ENCODE assay signal across 33 cellular contexts in genomic region chr3:159250961-159251360, GRCh38.
"Had no signal": no experiment of that assay in that cellular context is flagged by ENCODE, and none has a peak within 500 bp of the region (broad histone marks: within the 10 kb centered on the region; RNA-seq: fewer than 3 reads in every experiment).

No MANE protein-coding gene starts in this region.

- DNase-seq: activated CD4-positive, alpha-beta memory T cell treated with anti-CD3 and anti-CD28 coated beads for 36 hours; activated CD4-positive, alpha-beta T cell treated with anti-CD3 and anti-CD28 coated beads for 4 hours; activated CD4-positive, alpha-beta T cell treated with anti-CD3 and anti-CD28 coated beads, Interleukin-2, amount 50 U/mL, for 1 hour; activated CD4-positive, CD25-positive, alpha-beta regulatory T cell treated with anti-CD3 and anti-CD28 coated beads, Interleukin-2, amount 50 U/mL, for 72 hours; activated CD8-positive, alpha-beta memory T cell treated with anti-CD3 and anti-CD28 coated beads, Interleukin-2, amount 50 U/mL, for 4 hours; activated naive CD4-positive, alpha-beta T cell treated with anti-CD3 and anti-CD28 coated beads, Interleukin-2, amount 10 ng/mL, durations not matched to agents 7 days and 5 days; activated naive CD8-positive, alpha-beta T cell treated with anti-CD3 and anti-CD28 coated beads, Interleukin-2, amount 50 U/mL, for 24 hours; activated T-cell treated with anti-CD3 and anti-CD28 coated beads for 4 hours; activated T-cell treated with anti-CD3 and anti-CD28 coated beads, Interleukin-2, amount 50 U/mL, for 4 hours; anterior cingulate cortex; brain microvascular endothelial cell; central memory CD4-positive, alpha-beta T cell; MG63; NCI-H1048; NCI-H1105 treated with DMSO at 0.1 percent for 48 hours; NCI-H1436; NCI-H1694; NCI-H2029; NCI-H510A; NCI-H526; NCI-H748 treated with DMSO at 0.1 percent for 48 hours; NK-92 treated with Interleukin-12 subunit alpha and Interleukin-12 subunit beta, amount 100 ng/mL, for 24 hours; PC-3; Peyer's patch; RPMI8226; SHP77 treated with DMSO at 0.1 percent for 48 hours; SK-N-SH had no signal

- H3K9me3 ChIP-seq: SJSA1, SK-N-SH had no signal

- H3K4me2 ChIP-seq: SK-N-SH had no signal

- H3K27ac ChIP-seq: brain microvascular endothelial cell, Peyer's patch, SJSA1 had no signal

- H3K9me2 ChIP-seq: SK-N-SH had no signal

- H3K9me3 Mint-ChIP-seq: WTC11 had no signal

- H3K4me1 ChIP-seq: Peyer's patch, SJSA1 had no signal

- H3K4me3 ChIP-seq: MG63, Peyer's patch, SJSA1 had no signal

- H3K36me3 ChIP-seq: brain microvascular endothelial cell, MG63, Peyer's patch, SJSA1 had no signal

- H3K27me3 ChIP-seq: brain microvascular endothelial cell, MG63, Peyer's patch, SJSA1 had no signal

- H3K36me3 Mint-ChIP-seq: WTC11 had no signal

- ATAC-seq: activated naive CD8-positive, alpha-beta T cell treated with anti-CD3 and anti-CD28 coated beads, Interleukin-2, amount 50 U/mL, for 24 hours; activated T-cell treated with anti-CD3 and anti-CD28 coated beads, Interleukin-2, amount 50 U/mL, for 4 hours; PC-3; WTC11 had no signal

- H3K27ac Mint-ChIP-seq: activated CD4-positive, alpha-beta memory T cell treated with anti-CD3 and anti-CD28 coated beads for 36 hours; activated naive CD4-positive, alpha-beta T cell treated with anti-CD3 and anti-CD28 coated beads, Interleukin-2, amount 10 ng/mL, durations not matched to agents 7 days and 5 days; activated naive CD8-positive, alpha-beta T cell; activated naive CD8-positive, alpha-beta T cell treated with anti-CD3 and anti-CD28 coated beads, Interleukin-2, amount 50 U/mL, for 24 hours; activated T-helper 1 cell treated with anti-CD3 and anti-CD28 coated beads, Interleukin-12 subunit alpha, Interleukin-12 subunit beta, Interleukin-2, Interleukin-4 antibody, amounts not matched to agents 30 ng/mL and 10 ng/mL and 1 ng/mL, durations not matched to agents 14 hours and 24 hours and 36 hours; T-helper 1 cell treated with Interleukin-12 subunit alpha and Interleukin-12 subunit beta and Interleukin-4 antibody, amounts not matched to agents 30 μg/mL and 1 μg/mL, for 36 hours; T-helper 2 cell treated with Interferon-gamma antibody and Interleukin-4, amounts not matched to agents 5 μg/mL and 100 μg/mL, for 36 hours; WTC11 had no signal

- H3K4me3 Mint-ChIP-seq: activated CD4-positive, alpha-beta memory T cell treated with anti-CD3 and anti-CD28 coated beads for 36 hours; activated naive CD4-positive, alpha-beta T cell treated with anti-CD3 and anti-CD28 coated beads, Interleukin-2, amount 10 ng/mL, durations not matched to agents 7 days and 5 days; activated naive CD8-positive, alpha-beta T cell; activated naive CD8-positive, alpha-beta T cell treated with anti-CD3 and anti-CD28 coated beads, Interleukin-2, amount 50 U/mL, for 24 hours; activated T-cell treated with anti-CD3 and anti-CD28 coated beads, Interleukin-2, amount 50 U/mL, for 4 hours; activated T-helper 1 cell treated with anti-CD3 and anti-CD28 coated beads, Interleukin-12 subunit alpha, Interleukin-12 subunit beta, Interleukin-2, Interleukin-4 antibody, amounts not matched to agents 30 ng/mL and 10 ng/mL and 1 ng/mL, durations not matched to agents 14 hours and 24 hours and 36 hours; T-helper 1 cell treated with Interleukin-12 subunit alpha and Interleukin-12 subunit beta and Interleukin-4 antibody, amounts not matched to agents 30 μg/mL and 1 μg/mL, for 36 hours; T-helper 2 cell treated with Interferon-gamma antibody and Interleukin-4, amounts not matched to agents 5 μg/mL and 100 μg/mL, for 36 hours; WTC11 had no signal

- H3K4me1 Mint-ChIP-seq: activated naive CD4-positive, alpha-beta T cell treated with anti-CD3 and anti-CD28 coated beads, Interleukin-2, amount 10 ng/mL, durations not matched to agents 7 days and 5 days; activated naive CD8-positive, alpha-beta T cell treated with anti-CD3 and anti-CD28 coated beads, Interleukin-2, amount 50 U/mL, for 24 hours; WTC11 had no signal
